20 cellular contexts compared by ENCODE assay signal in the genomic region with DNA sequence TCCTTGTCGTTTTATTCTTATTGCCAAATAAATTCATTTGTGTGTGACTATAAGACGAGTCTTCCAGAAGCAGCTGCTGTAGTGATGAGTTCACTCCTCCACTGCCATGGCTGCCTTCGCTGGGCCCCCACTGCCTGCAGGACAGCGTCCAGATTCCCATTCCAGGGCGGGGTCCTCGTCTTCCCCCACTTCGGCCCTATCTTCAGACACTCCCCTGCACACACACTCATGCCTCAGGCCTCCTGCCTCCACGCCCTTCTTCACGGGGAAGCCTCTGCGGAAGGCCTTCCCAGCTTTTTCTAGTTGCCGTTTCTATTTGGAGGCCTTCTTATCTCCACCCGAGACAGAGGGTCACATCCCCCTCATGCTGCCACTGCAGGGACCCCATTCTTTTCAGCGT.
DNase-seq lines count a peak whose midpoint lies in the region; ATAC-seq and TF ChIP-seq lines count a peak whose summit lies in the region.
"Had no signal": no experiment of that assay in that cellular context is flagged by ENCODE, and none has a peak within 500 bp of the region (broad histone marks: within the 10 kb centered on the region; RNA-seq: fewer than 3 reads in every experiment).

No MANE protein-coding gene starts in this region.

- no peak overlapping the region for H2BK120ac ChIP-seq in mesenchymal stem cell (ENCODE audit: low read depth, low read length)

- no peak overlapping the region for H3K4me2 ChIP-seq in mesenchymal stem cell (ENCODE audit: low read length, poor library complexity, severe bottlenecking)

- H3K14ac ChIP-seq in mesenchymal stem cell (ENCODE audit: low read length in 2 of 2): no peak overlapping the region

- peak overlapping the region; percentile 76 for H4K8ac ChIP-seq in mesenchymal stem cell (ENCODE audit: low read length)

- no peak overlapping the region for H2AFZ ChIP-seq in mesenchymal stem cell (ENCODE audit: low read depth, low read length)

- no peak for ATAC-seq in HG03135 (IDR thresholded peaks at IDR 0.05; ENCODE audit: unreplicated experiment)
- ATAC-seq: activated CD8-positive, alpha-beta T cell treated with anti-CD3 and anti-CD28 coated beads, Interleukin-2, amount 10 ng/mL, durations not matched to agents 7 days and 5 days; stimulated activated memory B cell treated with anti-CD40 and anti-IgM and Interleukin-4, amounts not matched to agents 10 μg/mL and 1 μg/mL and 100 μg/mL, for 72 hours had no signal

- H3K18ac ChIP-seq in mesenchymal stem cell (ENCODE audit: low read depth in 1 of 2, low read length in 2 of 2): no peak overlapping the region

- DNase-seq in NCI-H226 (peak; percentile 84), cardiac fibroblast (ENCODE audit: low read depth in 2 of 2) (peak; percentile 25 to 50), mesenchymal stem cell (peak; percentile 47), SIG-M5 (lab: John Stamatoyannopoulos, UW) (no peak)
- DNase-seq in effector CD8-positive, alpha-beta T cell (lab: John Stamatoyannopoulos, UW): no peak
- DNase-seq: activated CD4-positive, CD25-positive, alpha-beta regulatory T cell treated with anti-CD3 and anti-CD28 coated beads, Interleukin-2, amount 50 U/mL, for 72 hours; activated CD8-positive, alpha-beta T cell treated with anti-CD3 and anti-CD28 coated beads, Interleukin-2, amount 10 ng/mL, durations not matched to agents 7 days and 5 days; activated gamma-delta T cell; CD4-positive, alpha-beta memory T cell; cortex of kidney; GDM1; NCI-H1417; NCI-H526 treated with DMSO at 0.1 percent for 48 hours; SHP77; small intestine; SW 1271 had no signal

- no peak overlapping the region for H2BK15ac ChIP-seq in mesenchymal stem cell (ENCODE audit: low read depth, poor library complexity, severe bottlenecking)

- no peak overlapping the region for H3K4me3 ChIP-seq in cardiac fibroblast (replicated peaks in 1 of 2; ENCODE audit: low read depth in 2 of 2, low read length in 2 of 2)
- H3K4me3 ChIP-seq in mesenchymal stem cell (ENCODE audit: insufficient read depth in 1 of 2, low read depth in 1 of 2, low read length in 2 of 2): no peak overlapping the region
- H3K4me3 ChIP-seq in thymus (ENCODE audit: low read length): no peak overlapping the region
- H3K4me3 ChIP-seq: HAP-1 had no signal

- peak overlapping the region; percentile 56 for H4K91ac ChIP-seq in mesenchymal stem cell (ENCODE audit: low read length)

- H3K9ac ChIP-seq in mesenchymal stem cell (ENCODE audit: low read length): no peak overlapping the region

- no peak overlapping the region for H2BK5ac ChIP-seq in mesenchymal stem cell (ENCODE audit: low read depth, low read length, poor library complexity, severe bottlenecking)

- H2AK5ac ChIP-seq in mesenchymal stem cell (ENCODE audit: low read length, severe bottlenecking): no peak overlapping the region

- H3K79me1 ChIP-seq in mesenchymal stem cell (replicated peaks; ENCODE audit: low read length, poor library complexity, severe bottlenecking): peaks cover 7% of the 10 kb centered on the region

- 37% methylated on average over 12 of the region's 13 CpGs for WGBS in mesenchymal stem cell
- 57% methylated on average over 13 of the region's 13 CpGs for WGBS in thymus

- TF ChIP-seq CTCF in cardiac fibroblast (IDR thresholded peaks at IDR 0.05; ENCODE audit: low read depth, low read length): no peak

- H3K4me1 ChIP-seq in mesenchymal stem cell (ENCODE audit: control insufficient read depth, insufficient read depth, low read depth, low read length): peaks cover 6% of the 10 kb centered on the region
- H3K4me1 ChIP-seq in thymus (ENCODE audit: control insufficient read depth, insufficient read depth, low read length): no peaks in the 10 kb centered on the region
- H3K4me1 ChIP-seq: HAP-1 had no signal

- H2BK12ac ChIP-seq in mesenchymal stem cell (ENCODE audit: low read length in 2 of 2): no peak overlapping the region

- peak overlapping the region; percentile 15 to 85 for H3K4ac ChIP-seq in mesenchymal stem cell (ENCODE audit: low read depth in 1 of 2, low read length in 2 of 2)

- H3K9me3 ChIP-seq in mesenchymal stem cell (ENCODE audit: control insufficient read depth, low read length) (no peaks in the 10 kb centered on the region), thymus (ENCODE audit: control insufficient read depth) (no peaks in the 10 kb centered on the region)
- H3K9me3 ChIP-seq: HAP-1 had no signal

- H3K27ac ChIP-seq in mesenchymal stem cell (ENCODE audit: low read length, poor library complexity, severe bottlenecking) (peak overlapping the region; percentile 12), thymus (ENCODE audit: low read depth) (peak overlapping the region; percentile 49)

- H3K23ac ChIP-seq in mesenchymal stem cell (ENCODE audit: low read length in 2 of 2): no peak overlapping the region

- H3K27me3 ChIP-seq in mesenchymal stem cell (ENCODE audit: control insufficient read depth in 1 of 2, insufficient read depth in 1 of 2, low read length in 2 of 2): peaks cover 0 to 5% of the 10 kb centered on the region in 2 experiments
- no peaks in the 10 kb centered on the region for H3K27me3 ChIP-seq in thymus (ENCODE audit: control insufficient read depth, insufficient read depth)

- peaks cover 0 to 12% of the 10 kb centered on the region in 2 experiments for H3K36me3 ChIP-seq in mesenchymal stem cell (ENCODE audit: control insufficient read depth in 1 of 2, insufficient read depth in 2 of 2, low read depth in 1 of 2, low read length in 2 of 2)
- no peaks in the 10 kb centered on the region for H3K36me3 ChIP-seq in thymus (ENCODE audit: control insufficient read depth, insufficient read depth)
- H3K36me3 ChIP-seq: HAP-1 had no signal

Comparison
In these comparisons a context has a peak if more than half of its experiments do, and no peak if none do; other contexts are left out.
1. DNase-seq: peak in NCI-H226 (single experiment), cardiac fibroblast (2 of 2) and mesenchymal stem cell (single experiment); none in SIG-M5 (single experiment) and effector CD8-positive, alpha-beta T cell (single experiment).